ENCODE assay signal across 1 cellular context in the genomic region with DNA sequence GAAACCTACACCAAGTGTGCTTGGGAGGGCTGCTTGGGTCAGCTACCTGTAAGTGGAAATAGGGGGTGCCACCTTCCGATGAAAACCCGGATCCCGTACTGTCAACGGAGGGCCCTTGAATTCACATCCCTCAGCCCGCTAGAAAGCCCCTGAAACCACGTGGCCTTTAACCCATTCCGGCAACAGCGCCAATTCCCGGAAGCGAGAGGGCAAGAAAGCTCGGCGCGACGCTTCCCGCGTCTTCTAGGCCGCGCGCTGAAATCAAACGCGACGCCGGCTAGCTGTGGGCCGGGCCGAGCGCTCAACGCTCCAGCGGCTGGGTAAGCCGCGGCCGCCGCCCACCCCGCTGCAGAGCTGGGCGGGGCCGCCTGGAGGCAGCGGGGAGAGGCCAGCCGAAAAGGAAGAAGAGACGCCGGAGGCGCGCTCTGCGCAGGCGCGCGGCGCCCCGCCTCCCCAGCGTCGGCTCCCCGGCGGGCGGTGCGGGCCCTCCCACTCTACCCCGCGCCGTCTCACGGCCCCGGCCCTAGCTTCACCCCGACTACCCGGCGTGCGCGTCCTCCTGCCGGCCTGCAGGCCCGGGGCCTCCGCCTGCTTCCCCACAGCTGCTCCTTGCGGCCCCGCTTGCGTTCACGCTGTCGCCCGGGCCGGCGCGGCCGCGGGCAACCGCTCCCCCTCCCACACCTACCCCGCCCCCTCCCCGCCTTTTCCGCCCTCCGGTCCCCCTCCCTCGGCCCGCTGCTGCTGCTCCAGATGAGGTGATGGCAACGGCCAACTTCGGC.
TF ChIP-seq lines count a peak whose summit lies in the region.

A gene (plus strand): TSS at position 492 of the 779 bp plus-strand sequence. CDS start 267 bp downstream, at position 759.

TF ChIP-seq in HepG2, 621 proteins besides CTCF, POLR2A, EP300 and RAD21 (continued from another document and continues in another):
- TF ChIP-seq, protein P1, sequence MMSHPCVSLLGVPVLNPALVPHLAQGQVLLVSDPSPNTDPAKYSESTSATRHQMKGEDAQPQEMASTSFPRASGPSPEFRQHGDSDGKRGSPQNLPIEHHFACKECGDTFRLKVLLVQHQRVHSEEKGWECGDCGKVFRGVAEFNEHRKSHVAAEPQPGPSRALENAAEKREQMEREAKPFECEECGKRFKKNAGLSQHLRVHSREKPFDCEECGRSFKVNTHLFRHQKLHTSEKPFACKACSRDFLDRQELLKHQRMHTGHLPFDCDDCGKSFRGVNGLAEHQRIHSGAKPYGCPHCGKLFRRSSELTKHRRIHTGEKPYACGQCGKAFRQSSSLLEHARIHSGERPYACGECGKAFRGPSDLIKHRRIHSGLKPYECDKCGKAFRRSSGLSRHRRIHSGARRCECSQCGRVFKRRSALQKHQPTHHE (CRISPR knock-in tag; IDR thresholded peaks at IDR 0.05; ENCODE audit: borderline replicate concordance) = peak; percentile 72
- TF ChIP-seq ZFYVE20 (CRISPR knock-in tag; IDR thresholded peaks at IDR 0.05; ENCODE audit: borderline replicate concordance, low read depth) = no peak
- peak; percentile 80; the same call in 1 of the 2 replicates for TF ChIP-seq ZNF446 (CRISPR knock-in tag; IDR thresholded peaks at IDR 0.05)
- peak; percentile 83; the same call in 1 of the 2 replicates for TF ChIP-seq MEIS2 (CRISPR knock-in tag; IDR thresholded peaks at IDR 0.05)
- TF ChIP-seq, protein P2, sequence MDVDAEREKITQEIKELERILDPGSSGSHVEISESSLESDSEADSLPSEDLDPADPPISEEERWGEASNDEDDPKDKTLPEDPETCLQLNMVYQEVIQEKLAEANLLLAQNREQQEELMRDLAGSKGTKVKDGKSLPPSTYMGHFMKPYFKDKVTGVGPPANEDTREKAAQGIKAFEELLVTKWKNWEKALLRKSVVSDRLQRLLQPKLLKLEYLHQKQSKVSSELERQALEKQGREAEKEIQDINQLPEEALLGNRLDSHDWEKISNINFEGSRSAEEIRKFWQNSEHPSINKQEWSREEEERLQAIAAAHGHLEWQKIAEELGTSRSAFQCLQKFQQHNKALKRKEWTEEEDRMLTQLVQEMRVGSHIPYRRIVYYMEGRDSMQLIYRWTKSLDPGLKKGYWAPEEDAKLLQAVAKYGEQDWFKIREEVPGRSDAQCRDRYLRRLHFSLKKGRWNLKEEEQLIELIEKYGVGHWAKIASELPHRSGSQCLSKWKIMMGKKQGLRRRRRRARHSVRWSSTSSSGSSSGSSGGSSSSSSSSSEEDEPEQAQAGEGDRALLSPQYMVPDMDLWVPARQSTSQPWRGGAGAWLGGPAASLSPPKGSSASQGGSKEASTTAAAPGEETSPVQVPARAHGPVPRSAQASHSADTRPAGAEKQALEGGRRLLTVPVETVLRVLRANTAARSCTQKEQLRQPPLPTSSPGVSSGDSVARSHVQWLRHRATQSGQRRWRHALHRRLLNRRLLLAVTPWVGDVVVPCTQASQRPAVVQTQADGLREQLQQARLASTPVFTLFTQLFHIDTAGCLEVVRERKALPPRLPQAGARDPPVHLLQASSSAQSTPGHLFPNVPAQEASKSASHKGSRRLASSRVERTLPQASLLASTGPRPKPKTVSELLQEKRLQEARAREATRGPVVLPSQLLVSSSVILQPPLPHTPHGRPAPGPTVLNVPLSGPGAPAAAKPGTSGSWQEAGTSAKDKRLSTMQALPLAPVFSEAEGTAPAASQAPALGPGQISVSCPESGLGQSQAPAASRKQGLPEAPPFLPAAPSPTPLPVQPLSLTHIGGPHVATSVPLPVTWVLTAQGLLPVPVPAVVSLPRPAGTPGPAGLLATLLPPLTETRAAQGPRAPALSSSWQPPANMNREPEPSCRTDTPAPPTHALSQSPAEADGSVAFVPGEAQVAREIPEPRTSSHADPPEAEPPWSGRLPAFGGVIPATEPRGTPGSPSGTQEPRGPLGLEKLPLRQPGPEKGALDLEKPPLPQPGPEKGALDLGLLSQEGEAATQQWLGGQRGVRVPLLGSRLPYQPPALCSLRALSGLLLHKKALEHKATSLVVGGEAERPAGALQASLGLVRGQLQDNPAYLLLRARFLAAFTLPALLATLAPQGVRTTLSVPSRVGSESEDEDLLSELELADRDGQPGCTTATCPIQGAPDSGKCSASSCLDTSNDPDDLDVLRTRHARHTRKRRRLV (CRISPR knock-in tag; IDR thresholded peaks at IDR 0.05) = 0 out of 2 replicates have a peak, but pooled peaks have one; percentile 32
- TF ChIP-seq, protein P3, sequence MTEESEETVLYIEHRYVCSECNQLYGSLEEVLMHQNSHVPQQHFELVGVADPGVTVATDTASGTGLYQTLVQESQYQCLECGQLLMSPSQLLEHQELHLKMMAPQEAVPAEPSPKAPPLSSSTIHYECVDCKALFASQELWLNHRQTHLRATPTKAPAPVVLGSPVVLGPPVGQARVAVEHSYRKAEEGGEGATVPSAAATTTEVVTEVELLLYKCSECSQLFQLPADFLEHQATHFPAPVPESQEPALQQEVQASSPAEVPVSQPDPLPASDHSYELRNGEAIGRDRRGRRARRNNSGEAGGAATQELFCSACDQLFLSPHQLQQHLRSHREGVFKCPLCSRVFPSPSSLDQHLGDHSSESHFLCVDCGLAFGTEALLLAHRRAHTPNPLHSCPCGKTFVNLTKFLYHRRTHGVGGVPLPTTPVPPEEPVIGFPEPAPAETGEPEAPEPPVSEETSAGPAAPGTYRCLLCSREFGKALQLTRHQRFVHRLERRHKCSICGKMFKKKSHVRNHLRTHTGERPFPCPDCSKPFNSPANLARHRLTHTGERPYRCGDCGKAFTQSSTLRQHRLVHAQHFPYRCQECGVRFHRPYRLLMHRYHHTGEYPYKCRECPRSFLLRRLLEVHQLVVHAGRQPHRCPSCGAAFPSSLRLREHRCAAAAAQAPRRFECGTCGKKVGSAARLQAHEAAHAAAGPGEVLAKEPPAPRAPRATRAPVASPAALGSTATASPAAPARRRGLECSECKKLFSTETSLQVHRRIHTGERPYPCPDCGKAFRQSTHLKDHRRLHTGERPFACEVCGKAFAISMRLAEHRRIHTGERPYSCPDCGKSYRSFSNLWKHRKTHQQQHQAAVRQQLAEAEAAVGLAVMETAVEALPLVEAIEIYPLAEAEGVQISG (CRISPR knock-in tag; IDR thresholded peaks at IDR 0.05) = peak; percentile 82
- peak; percentile 89 for TF ChIP-seq ZFY (CRISPR knock-in tag; IDR thresholded peaks at IDR 0.05)
- TF ChIP-seq, protein P4, sequence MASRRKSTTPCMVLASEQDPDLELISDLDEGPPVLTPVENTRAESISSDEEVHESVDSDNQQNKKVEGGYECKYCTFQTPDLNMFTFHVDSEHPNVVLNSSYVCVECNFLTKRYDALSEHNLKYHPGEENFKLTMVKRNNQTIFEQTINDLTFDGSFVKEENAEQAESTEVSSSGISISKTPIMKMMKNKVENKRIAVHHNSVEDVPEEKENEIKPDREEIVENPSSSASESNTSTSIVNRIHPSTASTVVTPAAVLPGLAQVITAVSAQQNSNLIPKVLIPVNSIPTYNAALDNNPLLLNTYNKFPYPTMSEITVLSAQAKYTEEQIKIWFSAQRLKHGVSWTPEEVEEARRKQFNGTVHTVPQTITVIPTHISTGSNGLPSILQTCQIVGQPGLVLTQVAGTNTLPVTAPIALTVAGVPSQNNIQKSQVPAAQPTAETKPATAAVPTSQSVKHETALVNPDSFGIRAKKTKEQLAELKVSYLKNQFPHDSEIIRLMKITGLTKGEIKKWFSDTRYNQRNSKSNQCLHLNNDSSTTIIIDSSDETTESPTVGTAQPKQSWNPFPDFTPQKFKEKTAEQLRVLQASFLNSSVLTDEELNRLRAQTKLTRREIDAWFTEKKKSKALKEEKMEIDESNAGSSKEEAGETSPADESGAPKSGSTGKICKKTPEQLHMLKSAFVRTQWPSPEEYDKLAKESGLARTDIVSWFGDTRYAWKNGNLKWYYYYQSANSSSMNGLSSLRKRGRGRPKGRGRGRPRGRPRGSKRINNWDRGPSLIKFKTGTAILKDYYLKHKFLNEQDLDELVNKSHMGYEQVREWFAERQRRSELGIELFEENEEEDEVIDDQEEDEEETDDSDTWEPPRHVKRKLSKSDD (CRISPR knock-in tag; IDR thresholded peaks at IDR 0.05; ENCODE audit: low read depth) = peak; percentile 82; the same call in 1 of the 2 replicates
- peak; percentile 91 for TF ChIP-seq ERF (CRISPR knock-in tag; IDR thresholded peaks at IDR 0.05)
- TF ChIP-seq, protein P5, sequence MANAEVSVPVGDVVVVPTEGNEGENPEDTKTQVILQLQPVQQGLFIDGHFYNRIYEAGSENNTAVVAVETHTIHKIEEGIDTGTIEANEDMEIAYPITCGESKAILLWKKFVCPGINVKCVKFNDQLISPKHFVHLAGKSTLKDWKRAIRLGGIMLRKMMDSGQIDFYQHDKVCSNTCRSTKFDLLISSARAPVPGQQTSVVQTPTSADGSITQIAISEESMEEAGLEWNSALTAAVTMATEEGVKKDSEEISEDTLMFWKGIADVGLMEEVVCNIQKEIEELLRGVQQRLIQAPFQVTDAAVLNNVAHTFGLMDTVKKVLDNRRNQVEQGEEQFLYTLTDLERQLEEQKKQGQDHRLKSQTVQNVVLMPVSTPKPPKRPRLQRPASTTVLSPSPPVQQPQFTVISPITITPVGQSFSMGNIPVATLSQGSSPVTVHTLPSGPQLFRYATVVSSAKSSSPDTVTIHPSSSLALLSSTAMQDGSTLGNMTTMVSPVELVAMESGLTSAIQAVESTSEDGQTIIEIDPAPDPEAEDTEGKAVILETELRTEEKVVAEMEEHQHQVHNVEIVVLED (CRISPR knock-in tag; IDR thresholded peaks at IDR 0.05; ENCODE audit: borderline replicate concordance) = peak; percentile 80
- TF ChIP-seq ZNF33B (CRISPR knock-in tag; IDR thresholded peaks at IDR 0.05) = peak; percentile 88; the same call in 1 of the 2 replicates
- no peak for TF ChIP-seq MTF2 (CRISPR knock-in tag; IDR thresholded peaks at IDR 0.05; ENCODE audit: borderline replicate concordance)
- TF ChIP-seq TRIM24 (CRISPR knock-in tag; IDR thresholded peaks at IDR 0.05) = no peak
- no peak for TF ChIP-seq PTBP1 (IDR thresholded peaks at IDR 0.05; ENCODE audit: low read depth, low read length, poor library complexity, severe bottlenecking)
- TF ChIP-seq SNAPC2 (CRISPR knock-in tag; IDR thresholded peaks at IDR 0.05) = peak; percentile 79; the same call in 1 of the 2 replicates
- peak; percentile 47 for TF ChIP-seq XRCC5 (optimal IDR thresholded peaks at IDR 0.05; ENCODE audit: low read length)
- peak; percentile 61 for TF ChIP-seq POLR2G (IDR thresholded peaks at IDR 0.05; ENCODE audit: low read depth, low read length)
- peak; percentile 83 for TF ChIP-seq ZBTB7B (CRISPR knock-in tag; IDR thresholded peaks at IDR 0.05)
- TF ChIP-seq ZNF350 (CRISPR knock-in tag; IDR thresholded peaks at IDR 0.05; ENCODE audit: borderline replicate concordance, low read depth) = peak; percentile 22; the same call in 1 of the 2 replicates
- TF ChIP-seq SIX1 (CRISPR knock-in tag; IDR thresholded peaks at IDR 0.05; ENCODE audit: borderline replicate concordance) = no peak
- TF ChIP-seq, protein P6, sequence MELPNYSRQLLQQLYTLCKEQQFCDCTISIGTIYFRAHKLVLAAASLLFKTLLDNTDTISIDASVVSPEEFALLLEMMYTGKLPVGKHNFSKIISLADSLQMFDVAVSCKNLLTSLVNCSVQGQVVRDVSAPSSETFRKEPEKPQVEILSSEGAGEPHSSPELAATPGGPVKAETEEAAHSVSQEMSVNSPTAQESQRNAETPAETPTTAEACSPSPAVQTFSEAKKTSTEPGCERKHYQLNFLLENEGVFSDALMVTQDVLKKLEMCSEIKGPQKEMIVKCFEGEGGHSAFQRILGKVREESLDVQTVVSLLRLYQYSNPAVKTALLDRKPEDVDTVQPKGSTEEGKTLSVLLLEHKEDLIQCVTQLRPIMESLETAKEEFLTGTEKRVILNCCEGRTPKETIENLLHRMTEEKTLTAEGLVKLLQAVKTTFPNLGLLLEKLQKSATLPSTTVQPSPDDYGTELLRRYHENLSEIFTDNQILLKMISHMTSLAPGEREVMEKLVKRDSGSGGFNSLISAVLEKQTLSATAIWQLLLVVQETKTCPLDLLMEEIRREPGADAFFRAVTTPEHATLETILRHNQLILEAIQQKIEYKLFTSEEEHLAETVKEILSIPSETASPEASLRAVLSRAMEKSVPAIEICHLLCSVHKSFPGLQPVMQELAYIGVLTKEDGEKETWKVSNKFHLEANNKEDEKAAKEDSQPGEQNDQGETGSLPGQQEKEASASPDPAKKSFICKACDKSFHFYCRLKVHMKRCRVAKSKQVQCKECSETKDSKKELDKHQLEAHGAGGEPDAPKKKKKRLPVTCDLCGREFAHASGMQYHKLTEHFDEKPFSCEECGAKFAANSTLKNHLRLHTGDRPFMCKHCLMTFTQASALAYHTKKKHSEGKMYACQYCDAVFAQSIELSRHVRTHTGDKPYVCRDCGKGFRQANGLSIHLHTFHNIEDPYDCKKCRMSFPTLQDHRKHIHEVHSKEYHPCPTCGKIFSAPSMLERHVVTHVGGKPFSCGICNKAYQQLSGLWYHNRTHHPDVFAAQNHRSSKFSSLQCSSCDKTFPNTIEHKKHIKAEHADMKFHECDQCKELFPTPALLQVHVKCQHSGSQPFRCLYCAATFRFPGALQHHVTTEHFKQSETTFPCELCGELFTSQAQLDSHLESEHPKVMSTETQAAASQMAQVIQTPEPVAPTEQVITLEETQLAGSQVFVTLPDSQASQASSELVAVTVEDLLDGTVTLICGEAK (IDR thresholded peaks at IDR 0.05) = no peak
- TF ChIP-seq, protein P6 (CRISPR knock-in tag; IDR thresholded peaks at IDR 0.05) = peak; percentile 86; the same call in 1 of the 2 replicates
- no peak for TF ChIP-seq ZFP36L2 (CRISPR knock-in tag; IDR thresholded peaks at IDR 0.05)
